20 cellular contexts compared by ENCODE assay signal in the genomic region with DNA sequence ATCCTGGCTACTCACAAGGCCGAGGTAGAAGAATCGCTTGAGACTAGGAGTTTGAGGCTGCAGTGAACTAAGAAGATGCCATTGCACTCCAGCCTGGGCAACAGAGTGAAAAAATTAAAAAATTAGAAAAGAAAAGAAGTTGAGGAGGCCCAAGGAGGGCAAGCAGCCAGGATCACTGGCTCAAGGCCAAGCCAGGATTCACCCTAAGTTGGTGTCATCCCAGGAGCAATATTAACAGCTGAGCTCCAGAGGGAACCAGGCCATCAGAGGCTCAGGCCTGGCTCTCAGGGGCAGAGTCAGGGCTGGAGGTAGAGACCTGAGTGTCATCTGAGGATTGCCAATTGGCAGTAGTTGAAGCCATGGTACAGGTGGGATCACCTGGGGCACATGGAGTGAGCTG. TPM values are rescaled to one million over a fixed set of nuclear protein-coding genes. Genes with fewer than 3 reads are reported as not detected.
DNase-seq lines count a peak whose midpoint lies in the region; ATAC-seq, FAIRE-seq and TF ChIP-seq lines count a peak whose summit lies in the region.
"Had no signal": no experiment of that assay in that cellular context is flagged by ENCODE, and none has a peak within 500 bp of the region (broad histone marks: within the 10 kb centered on the region; RNA-seq: fewer than 3 reads in every experiment).

No MANE protein-coding gene starts in this region.

- no peaks in the 10 kb centered on the region for H3K36me3 ChIP-seq in spleen
- H3K36me3 ChIP-seq: HAP-1 had no signal

- H3K27ac ChIP-seq in spleen = no peak overlapping the region
- H3K27ac ChIP-seq: PC-9 had no signal

- no peak overlapping the region for H3K4me3 Mint-ChIP-seq in activated T-helper 17 cell treated with anti-CD3 and anti-CD28 coated beads, Interleukin-2, amount 50 U/mL, for 72 hours
- no peak overlapping the region for H3K4me3 Mint-ChIP-seq in activated T-cell treated with anti-CD3 and anti-CD28 coated beads, Interleukin-2, amount 50 U/mL, for 4 hours

- peak overlapping the region; percentile 3 for H3K27ac Mint-ChIP-seq in activated T-helper 17 cell treated with anti-CD3 and anti-CD28 coated beads, Interleukin-2, amount 50 U/mL, for 72 hours

- no peak for DNase-seq in HTR-8/SVneo (ENCODE audit: insufficient read length, low spot score)
- DNase-seq in myocyte (ENCODE audit: low read depth) = peak; percentile 58
- peak; percentile 51 for DNase-seq in spleen
- no peak for DNase-seq in activated T-cell treated with anti-CD3 and anti-CD28 coated beads, Interleukin-2, amount 50 U/mL, for 4 hours
- no peak for DNase-seq in NCI-H1694 treated with DMSO at 0.1 percent for 48 hours (lab: John Stamatoyannopoulos, UW)
- DNase-seq: ACHN, C1 segment of cervical spinal cord, DMS79, KBM-7, MV-4-11, NCI-H187, NCI-H2227 treated with DMSO at 0.1 percent for 48 hours, NCI-H510A treated with DMSO at 0.1 percent for 48 hours, NCI-H774, PC-9 had no signal

- H3K9me3 Mint-ChIP-seq in activated T-helper 17 cell treated with anti-CD3 and anti-CD28 coated beads, Interleukin-2, amount 50 U/mL, for 72 hours = no peaks in the 10 kb centered on the region
- H3K9me3 Mint-ChIP-seq in activated T-cell treated with anti-CD3 and anti-CD28 coated beads, Interleukin-2, amount 50 U/mL, for 4 hours = no peaks in the 10 kb centered on the region

- no peaks in the 10 kb centered on the region for H3K27me3 Mint-ChIP-seq in activated T-helper 17 cell treated with anti-CD3 and anti-CD28 coated beads, Interleukin-2, amount 50 U/mL, for 72 hours
- no peaks in the 10 kb centered on the region for H3K27me3 Mint-ChIP-seq in activated T-cell treated with anti-CD3 and anti-CD28 coated beads, Interleukin-2, amount 50 U/mL, for 4 hours (ENCODE audit: low read depth)

- H3K4me3 ChIP-seq in spleen = no peak overlapping the region
- H3K4me3 ChIP-seq: HAP-1, PC-9 had no signal

- H3K36me3 Mint-ChIP-seq in activated T-helper 17 cell treated with anti-CD3 and anti-CD28 coated beads, Interleukin-2, amount 50 U/mL, for 72 hours (ENCODE audit: low read depth) = no peaks in the 10 kb centered on the region
- no peaks in the 10 kb centered on the region for H3K36me3 Mint-ChIP-seq in activated T-cell treated with anti-CD3 and anti-CD28 coated beads, Interleukin-2, amount 50 U/mL, for 4 hours (ENCODE audit: insufficient read depth)

- TF ChIP-seq POLR2A in spleen (IDR thresholded peaks at IDR 0.05) = no peak

- WGBS in spleen, 5 donors = 84 to 100% (median 95%) methylated on average over 2 of the region's 2 CpGs

- intact Hi-C loops in spleen (cut with DNase I; ENCODE audit: low total_unique reads) = no loop called here

- TF ChIP-seq CTCF in spleen (IDR thresholded peaks at IDR 0.05 in 8 of 11, conservative IDR thresholded peaks at IDR 0.05 in 3 of 11) = no peak

- H3K4me1 ChIP-seq in spleen = no peaks in the 10 kb centered on the region
- H3K4me1 ChIP-seq: HAP-1 had no signal

- ATAC-seq in activated T-helper 17 cell treated with anti-CD3 and anti-CD28 coated beads, Interleukin-2, amount 50 U/mL, for 72 hours (replicated peaks) = no peak
- ATAC-seq in activated T-cell treated with anti-CD3 and anti-CD28 coated beads, Interleukin-2, amount 50 U/mL, for 4 hours = no peak
- ATAC-seq in HG02852 (IDR thresholded peaks at IDR 0.05; ENCODE audit: unreplicated experiment) = no peak

- no peaks in the 10 kb centered on the region for H3K27me3 ChIP-seq in spleen (replicated peaks in 1 of 7)

- no peaks in the 10 kb centered on the region for H3K9me3 ChIP-seq in spleen
- H3K9me3 ChIP-seq: HAP-1 had no signal

- H3K4me1 Mint-ChIP-seq in activated T-helper 17 cell treated with anti-CD3 and anti-CD28 coated beads, Interleukin-2, amount 50 U/mL, for 72 hours = no peaks in the 10 kb centered on the region
- H3K4me1 Mint-ChIP-seq in activated T-cell treated with anti-CD3 and anti-CD28 coated beads, Interleukin-2, amount 50 U/mL, for 4 hours (ENCODE audit: low read depth) = peaks cover 1% of the 10 kb centered on the region

- peak; percentile 4 for FAIRE-seq in HTR-8/SVneo (lab: Jason Lieb, UNC)
- FAIRE-seq: D721Med, HepG2 had no signal

RNA-seq across cellular contexts. Expression of gene DRC3, which starts 20.7 kb away (rescaled TPM):
- total RNA-seq in activated T-helper 17 cell treated with anti-CD3 and anti-CD28 coated beads, Interleukin-2, amount 50 U/mL, for 72 hours = under 1 TPM in 1 of 2 donors, not detected in 1; 0.58 TPM
- total RNA-seq in myocyte (1.0 and 1.6 TPM in 2 replicates), spleen (1 to 10 TPM in 5 of 7 donors, under 1 TPM in 2; 0.37 to 7.3 (median 2.3) TPM)
- polyA plus RNA-seq in myocyte (2012) = 5.2 TPM
- 1 to 10 TPM in 2 of 3 donors, under 1 TPM in 1; 0.93 to 2.4 (median 2.3) TPM for polyA plus RNA-seq in spleen
- total RNA-seq in activated T-cell treated with anti-CD3 and anti-CD28 coated beads, Interleukin-2, amount 50 U/mL, for 4 hours = 1 to 10 TPM in 1 of 3 donors, under 1 TPM in 2; 0.49 to 1.3 (median 0.55) TPM

RNA-seq across cellular contexts. Expression of gene TOM1L2, which starts 21.2 kb away (rescaled TPM):
- 10 to 100 TPM; 20.4 to 24.8 TPM for total RNA-seq in activated T-helper 17 cell treated with anti-CD3 and anti-CD28 coated beads, Interleukin-2, amount 50 U/mL, for 72 hours
- total RNA-seq in myocyte = 100 and 178 TPM in 2 replicates
- 104 TPM for polyA plus RNA-seq in myocyte (2012)
- 10 to 100 TPM; 27.0 to 82.6 (median 56.5) TPM for total RNA-seq in spleen
- polyA plus RNA-seq in spleen = 10 to 100 TPM in 1 of 3 donors, 1 to 10 TPM in 2; 5.3 to 17.6 (median 7.7) TPM
- 1 to 10 TPM; 5.5 to 6.6 (median 5.5) TPM for total RNA-seq in activated T-cell treated with anti-CD3 and anti-CD28 coated beads, Interleukin-2, amount 50 U/mL, for 4 hours

RNA-seq across cellular contexts. Expression of gene ATPAF2, which starts 45.6 kb away (rescaled TPM):
- 10 to 100 TPM; 30.8 to 33.5 TPM for total RNA-seq in activated T-helper 17 cell treated with anti-CD3 and anti-CD28 coated beads, Interleukin-2, amount 50 U/mL, for 72 hours
- total RNA-seq in myocyte (21.8 and 29.9 TPM in 2 replicates), spleen (10 to 100 TPM; 25.2 to 57.1 (median 35.5) TPM)
- polyA plus RNA-seq in myocyte (2012) = 29.2 TPM
- polyA plus RNA-seq in spleen = 10 to 100 TPM; 32.1 to 38.8 (median 38.8) TPM
- total RNA-seq in activated T-cell treated with anti-CD3 and anti-CD28 coated beads, Interleukin-2, amount 50 U/mL, for 4 hours = 10 to 100 TPM; 27.3 to 33.7 (median 33.4) TPM

RNA-seq across cellular contexts. Expression of gene GID4, which starts 45.8 kb away (rescaled TPM):
- total RNA-seq in activated T-helper 17 cell treated with anti-CD3 and anti-CD28 coated beads, Interleukin-2, amount 50 U/mL, for 72 hours = 1 to 10 TPM; 6.4 to 7.2 TPM
- total RNA-seq in myocyte (13.2 and 13.9 TPM in 2 replicates), spleen (10 to 100 TPM in 2 of 7 donors, 1 to 10 TPM in 5; 5.7 to 11.5 (median 9.4) TPM)
- 9.4 TPM for polyA plus RNA-seq in myocyte (2012)
- polyA plus RNA-seq in spleen = 1 to 10 TPM; 3.0 to 3.9 (median 3.7) TPM
- total RNA-seq in activated T-cell treated with anti-CD3 and anti-CD28 coated beads, Interleukin-2, amount 50 U/mL, for 4 hours = 1 to 10 TPM; 7.6 to 8.4 (median 8.3) TPM

Comparison
In these comparisons a context has a peak if more than half of its experiments do, and no peak if none do; other contexts are left out.
1. DNase-seq: peak in myocyte (single experiment) and spleen (single experiment); none in HTR-8/SVneo (single experiment), activated T-cell treated with anti-CD3 and anti-CD28 coated beads, Interleukin-2, amount 50 U/mL, for 4 hours (single experiment) and NCI-H1694 treated with DMSO at 0.1 percent for 48 hours (single experiment).